In the genomic region with DNA sequence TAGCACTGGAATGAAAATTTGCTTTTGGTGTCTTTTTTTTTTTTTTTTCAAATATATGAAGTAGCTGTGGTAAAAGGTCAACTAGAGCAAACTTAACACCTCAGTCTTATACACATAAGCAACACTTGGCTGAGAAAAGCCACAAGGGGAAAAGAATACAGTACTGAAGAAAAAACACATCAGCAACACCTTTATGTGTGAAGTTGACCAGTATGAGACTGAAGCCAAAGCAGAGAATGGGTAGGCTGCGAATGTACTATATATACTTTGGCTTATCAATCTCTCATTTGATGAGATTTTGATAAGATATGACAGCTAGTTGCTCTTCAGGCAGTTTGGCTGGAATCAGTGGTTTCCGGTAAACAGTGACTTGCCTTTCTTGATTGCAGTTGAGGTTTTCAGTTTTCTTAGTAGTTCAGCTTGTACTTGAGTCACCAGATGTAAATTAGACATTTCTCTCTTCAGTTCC, we compare ENCODE assay signal across 8 cellular contexts. TPM values are rescaled to one million over a fixed set of nuclear protein-coding genes. Genes with fewer than 3 reads are reported as not detected.
DNase-seq lines count a peak whose midpoint lies in the region; ATAC-seq and TF ChIP-seq lines count a peak whose summit lies in the region.

No MANE protein-coding gene starts in this region.

- H3K36me3 ChIP-seq in lower lobe of right lung: peaks cover 58% of the 10 kb centered on the region

- H3K4me1 ChIP-seq in lower lobe of right lung: no peaks in the 10 kb centered on the region

- H3K4me3 ChIP-seq in lower lobe of right lung: no peak overlapping the region

- H3K27me3 ChIP-seq in lower lobe of right lung (ENCODE audit: low read depth): no peaks in the 10 kb centered on the region

- H3K9me3 ChIP-seq in lower lobe of right lung: no peaks in the 10 kb centered on the region

- peak; percentile 89 for DNase-seq in NOMO-1 treated with DMSO at 0.1 percent for 48 hours (lab: John Stamatoyannopoulos, UW; ENCODE audit: unreplicated experiment)
- DNase-seq in lower lobe of right lung: no peak
- no peak for DNase-seq in NCI-H2107 treated with DMSO at 0.1 percent for 48 hours (lab: John Stamatoyannopoulos, UW; ENCODE audit: unreplicated experiment)
- no peak for DNase-seq in SIG-M5 treated with dmso at 0.1 percent for 504 hours (lab: John Stamatoyannopoulos, UW; ENCODE audit: unreplicated experiment)
- DNase-seq in NCI-H1092 (lab: John Stamatoyannopoulos, UW): no peak
- no peak for DNase-seq in inferior parietal cortex (ENCODE audit: extremely low spot score)

- H3K27ac ChIP-seq in lower lobe of right lung: no peak overlapping the region

- ATAC-seq in GM18873 (IDR thresholded peaks at IDR 0.05; ENCODE audit: low FRiP score, unreplicated experiment) (peak; percentile 81), HG02642 (IDR thresholded peaks at IDR 0.05; ENCODE audit: poor library complexity, unreplicated experiment) (peak; percentile 65), lower lobe of right lung (peak; percentile 72 to 76)

- no peak for TF ChIP-seq CTCF in lower lobe of right lung (IDR thresholded peaks at IDR 0.05)

- intact Hi-C loops in lower lobe of right lung (cut with DNase I): no loop called here

RNA-seq across cellular contexts. Expression of gene ZCWPW2, which starts 22.0 kb away (rescaled TPM):
- 1.1 TPM for total RNA-seq in lower lobe of right lung

RNA-seq across cellular contexts. Expression of gene AZI2, which starts 22.1 kb away (rescaled TPM):
- total RNA-seq in lower lobe of right lung: 109 TPM
